In the genomic region with DNA sequence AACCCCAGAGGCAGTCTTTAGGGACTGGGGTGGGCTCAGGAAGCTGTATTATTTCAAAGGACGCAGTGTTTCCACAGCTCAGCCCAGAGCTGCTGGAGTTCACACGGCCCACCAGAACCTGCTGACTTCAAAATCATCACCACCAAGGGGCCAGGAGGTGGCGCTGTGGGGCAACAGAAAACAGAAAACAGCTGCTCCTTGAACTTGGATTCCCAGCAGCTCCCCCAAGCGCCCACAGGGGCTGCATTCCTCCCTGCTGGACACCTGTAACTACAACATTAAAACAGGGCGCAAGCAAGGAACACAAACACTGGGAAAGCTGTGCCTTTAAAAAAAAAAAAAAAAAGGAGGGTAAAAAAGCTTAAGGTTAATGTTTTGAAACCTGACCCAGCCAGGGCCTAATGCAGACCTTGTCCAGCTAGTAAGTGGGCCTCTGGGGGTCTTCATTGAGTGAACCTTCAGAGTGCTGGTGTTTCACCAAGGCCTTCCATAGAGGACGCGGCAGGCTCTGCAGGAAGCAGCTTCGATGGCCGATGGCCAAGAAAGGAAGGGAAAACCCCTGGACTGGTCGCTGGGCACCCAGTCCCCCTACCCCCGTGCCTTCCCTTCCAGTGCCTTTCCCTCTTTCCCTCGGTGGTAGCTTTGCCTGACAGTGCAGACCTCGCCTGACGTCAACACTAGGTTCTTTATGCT, we compare ENCODE assay signal across 8 cellular contexts. TPM values are rescaled to one million over a fixed set of nuclear protein-coding genes. Genes with fewer than 3 reads are reported as not detected.
DNase-seq lines count a peak whose midpoint lies in the region; ATAC-seq and TF ChIP-seq lines count a peak whose summit lies in the region.

No MANE protein-coding gene starts in this region.

- TF ChIP-seq POLR2A in right lobe of liver (IDR thresholded peaks at IDR 0.05) = no peak

- intact Hi-C loops in activated CD4-positive, alpha-beta T cell treated with anti-CD3 and anti-CD28 coated beads, Interleukin-2, amount 10 ng/mL, durations not matched to agents 24 days and 14 days (cut with micrococcal nuclease) = loop anchor here (1.0 to 10.0 kb wide), 2 partner anchors 59 to 232 kb away; no protein-coding TSS in a partner anchor
- intact Hi-C loops in right lobe of liver (cut with DNase I) = loop anchor here in 1 of 2 donors (5.0 kb wide), 1 partner anchor 59 kb away; no protein-coding TSS in a partner anchor

- no peaks in the 10 kb centered on the region for H3K9me3 ChIP-seq in right lobe of liver

- H3K27ac ChIP-seq in right lobe of liver = peak overlapping the region; percentile 29 to 97 (median 58)

- DNase-seq in DMS53 (lab: John Stamatoyannopoulos, UW) = peak; percentile 96
- DNase-seq in NCI-H526 treated with DMSO at 0.1 percent for 48 hours (lab: John Stamatoyannopoulos, UW) = peak; percentile 74
- DNase-seq in activated CD4-positive, alpha-beta T cell treated with anti-CD3 and anti-CD28 coated beads, Interleukin-2, amount 10 ng/mL, durations not matched to agents 24 days and 14 days = peak; percentile 91
- peak; percentile 84 for DNase-seq in dedifferentiated amniotic fluid mesenchymal stem cell (ENCODE audit: extremely low spot score)
- peak; percentile 81 to 91 (median 86) for DNase-seq in right lobe of liver
- peak; percentile 69 to 73 for DNase-seq in stimulated activated CD4-positive, alpha-beta T cell treated with anti-CD3 and anti-CD28 coated beads, Interleukin-4, amount 100 ng/mL, for 4 hours

- H3K27me3 Mint-ChIP-seq in activated CD4-positive, alpha-beta T cell treated with anti-CD3 and anti-CD28 coated beads, Interleukin-2, amount 10 ng/mL, durations not matched to agents 24 days and 14 days = peaks cover 2% of the 10 kb centered on the region

- H3K9me3 Mint-ChIP-seq in activated CD4-positive, alpha-beta T cell treated with anti-CD3 and anti-CD28 coated beads, Interleukin-2, amount 10 ng/mL, durations not matched to agents 24 days and 14 days = peaks cover 7% of the 10 kb centered on the region

- H3K27ac Mint-ChIP-seq in activated CD4-positive, alpha-beta T cell treated with anti-CD3 and anti-CD28 coated beads, Interleukin-2, amount 10 ng/mL, durations not matched to agents 24 days and 14 days = no peak overlapping the region

- H3K36me3 Mint-ChIP-seq in activated CD4-positive, alpha-beta T cell treated with anti-CD3 and anti-CD28 coated beads, Interleukin-2, amount 10 ng/mL, durations not matched to agents 24 days and 14 days (ENCODE audit: low read depth) = no peaks in the 10 kb centered on the region

- no peak overlapping the region for H3K4me3 ChIP-seq in right lobe of liver

- peaks cover 2 to 50% (median 19%) of the 10 kb centered on the region in 4 donors for H3K4me1 ChIP-seq in right lobe of liver

- ATAC-seq in HG03342 (IDR thresholded peaks at IDR 0.05; ENCODE audit: unreplicated experiment) (peak; percentile 51), right lobe of liver (peak; percentile 77 to 83 (median 78)), HG03159 (IDR thresholded peaks at IDR 0.05; ENCODE audit: unreplicated experiment) (no peak)

- peak; percentile 82 to 91 (median 89) for TF ChIP-seq CTCF in right lobe of liver (IDR thresholded peaks at IDR 0.05)

- H3K27me3 ChIP-seq in right lobe of liver = no peaks in the 10 kb centered on the region

- WGBS in right lobe of liver (ENCODE audit: insufficient coverage, low coverage, low lambda C conversion rate, missing lambda C conversion rate) = 18% methylated on average over 8 of the region's 14 CpGs

- no peak overlapping the region for H3K4me3 Mint-ChIP-seq in activated CD4-positive, alpha-beta T cell treated with anti-CD3 and anti-CD28 coated beads, Interleukin-2, amount 10 ng/mL, durations not matched to agents 24 days and 14 days

- H3K36me3 ChIP-seq in right lobe of liver = peaks cover 0 to 6% (median 3%) of the 10 kb centered on the region in 4 donors

- H3K4me1 Mint-ChIP-seq in activated CD4-positive, alpha-beta T cell treated with anti-CD3 and anti-CD28 coated beads, Interleukin-2, amount 10 ng/mL, durations not matched to agents 24 days and 14 days = no peaks in the 10 kb centered on the region

RNA-seq across cellular contexts. Expression of gene MLPH, which starts 25.9 kb away (rescaled TPM):
- not detected in 2 replicates for total RNA-seq in activated CD4-positive, alpha-beta T cell treated with anti-CD3 and anti-CD28 coated beads, Interleukin-2, amount 10 ng/mL, durations not matched to agents 24 days and 14 days
- 10 to 100 TPM; 20.8 to 52.8 (median 35.1) TPM for total RNA-seq in right lobe of liver

RNA-seq across cellular contexts. Expression of gene PRLH, which starts 53.5 kb away (rescaled TPM):
- not detected in 2 replicates for total RNA-seq in activated CD4-positive, alpha-beta T cell treated with anti-CD3 and anti-CD28 coated beads, Interleukin-2, amount 10 ng/mL, durations not matched to agents 24 days and 14 days
- total RNA-seq in right lobe of liver = not detected

Comparison
In these comparisons a context has a peak if more than half of its experiments do, and no peak if none do; other contexts are left out.
1. RNA of gene MLPH, which starts 25.9 kb away (total RNA-seq): 20.8 to 52.8 TPM in right lobe of liver; not detected in activated CD4-positive, alpha-beta T cell treated with anti-CD3 and anti-CD28 coated beads, Interleukin-2, amount 10 ng/mL, durations not matched to agents 24 days and 14 days; every median in the first group is over 10 times any median in the second.
2. Peak in every context shown above with its lines, with median percentiles within 50 percentile points of each other: DNase-seq.